ENCODE assay signal across 14 cellular contexts in the genomic region with DNA sequence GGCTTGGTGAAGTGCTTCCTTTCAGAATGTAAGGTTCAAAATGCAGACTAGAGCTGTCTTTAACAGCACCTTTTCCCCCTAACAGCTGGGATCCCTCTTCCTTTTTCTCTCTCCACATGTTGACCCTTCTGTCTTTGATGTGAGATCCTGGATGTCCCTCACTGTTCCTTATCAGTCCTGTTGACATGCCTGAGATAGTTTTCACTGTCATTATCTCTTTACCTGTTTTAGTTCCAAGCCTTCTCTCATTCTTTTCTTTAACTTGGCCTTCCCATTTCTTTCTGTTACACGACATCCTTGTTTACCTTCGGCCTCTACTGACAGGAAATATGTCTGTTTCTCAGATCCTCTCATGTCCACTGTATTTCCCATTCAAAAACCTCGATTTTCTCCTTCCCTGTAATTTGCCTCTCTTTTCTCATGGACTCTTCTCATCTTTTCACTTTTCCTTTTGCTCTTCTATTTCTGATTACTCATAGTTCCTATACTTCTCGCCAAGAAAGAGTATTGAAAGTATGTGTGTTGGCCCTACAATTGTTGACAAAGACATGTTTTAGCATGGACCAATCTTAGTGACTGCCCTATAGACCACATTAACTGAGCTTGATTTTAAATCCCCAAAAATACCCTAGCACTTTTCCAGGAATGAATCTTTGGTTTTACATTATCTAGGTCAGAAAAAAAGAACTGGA. TPM values are rescaled to one million over a fixed set of nuclear protein-coding genes. Genes with fewer than 3 reads are reported as not detected.
DNase-seq lines count a peak whose midpoint lies in the region; ATAC-seq, FAIRE-seq and TF ChIP-seq lines count a peak whose summit lies in the region.
"Had no signal": no experiment of that assay in that cellular context is flagged by ENCODE, and none has a peak within 500 bp of the region (broad histone marks: within the 10 kb centered on the region; RNA-seq: fewer than 3 reads in every experiment).

No MANE protein-coding gene starts in this region.

- peak overlapping the region; percentile 69 to 80 for H3K4me3 Mint-ChIP-seq in H9

- no peak overlapping the region for H2BK15ac ChIP-seq in H9 (ENCODE audit: low read depth, low read length)

- SMC1A ChIA-PET in GM12878 (lab: Charles Lee; ENCODE audit: uncharacterized antibody, unreplicated experiment), result no interaction called here

- peaks cover 0 to 2% of the 10 kb centered on the region in 2 experiments; a peak in 1 of 5 replicates for H3K9me3 Mint-ChIP-seq in H9

- no peak overlapping the region for H4K8ac ChIP-seq in H9 (replicated peaks; ENCODE audit: insufficient read length, low read depth, low read length)

- H2BK120ac ChIP-seq in H9 (ENCODE audit: low read depth, low read length, poor library complexity, severe bottlenecking), result no peak overlapping the region

- H3K79me2 ChIP-seq in H9 (ENCODE audit: insufficient read depth, low read length) (no peaks in the 10 kb centered on the region), GM12878 (ENCODE audit: control insufficient read depth, insufficient read depth, low read length) (no peaks in the 10 kb centered on the region)

- H2AFZ ChIP-seq in H9 (ENCODE audit: low read length), result no peak overlapping the region
- no peak overlapping the region for H2AFZ ChIP-seq in GM12878 (ENCODE audit: control insufficient read depth, low read depth, low read length)

- no TSS peak for BruUV-seq in GM12878 (replicated peaks; lab: Mats Ljungman, UMichigan)

- H3K27ac ChIP-seq in 22Rv1, result peak overlapping the region; percentile 82; the same call in 1 of the 2 replicates
- H3K27ac ChIP-seq in H9 (ENCODE audit: insufficient read length, low read depth, low read length), result no peak overlapping the region
- H3K27ac ChIP-seq in GM12878 (ENCODE audit: control insufficient read depth, insufficient read depth), result no peak overlapping the region
- H3K27ac ChIP-seq: adrenal gland had no signal

- no peaks in the 10 kb centered on the region for H4K20me1 ChIP-seq in H9 (ENCODE audit: control insufficient read depth, insufficient read depth, insufficient read length)
- H4K20me1 ChIP-seq in GM12878 (ENCODE audit: control insufficient read depth, insufficient read depth), result no peaks in the 10 kb centered on the region

- H3K23ac ChIP-seq in H9 (ENCODE audit: insufficient read length, low read depth, low read length), result no peak overlapping the region

- no peak overlapping the region for H3T11ph ChIP-seq in H9 (ENCODE audit: low read length)

- no peak overlapping the region for H3K56ac ChIP-seq in H9 (ENCODE audit: insufficient read length, low read depth, low read length)

- H3K23me2 ChIP-seq in H9 (ENCODE audit: insufficient read length, low read depth, low read length, poor library complexity, severe bottlenecking), result peaks cover 18% of the 10 kb centered on the region

- no peak overlapping the region for H2BK5ac ChIP-seq in H9 (ENCODE audit: insufficient read length, low read length)

- H3K18ac ChIP-seq in H9 (ENCODE audit: insufficient read length, low read depth, low read length), result no peak overlapping the region

- RAD21 ChIA-PET in GM12878 (lab: Charles Lee; ENCODE audit: unreplicated experiment), result no interaction called here

- TF ChIP-seq EP300 in GM12878 (IDR thresholded peaks at IDR 0.05; ENCODE audit: borderline replicate concordance in 1 of 2, control insufficient read depth in 1 of 2, low read depth in 2 of 2, low read length in 2 of 2), result no peak

- H3K4me2 ChIP-seq in H9 (ENCODE audit: insufficient read depth, insufficient read length, low read length) (peak overlapping the region; percentile 70), GM12878 (ENCODE audit: control insufficient read depth, insufficient read depth) (0 out of 2 replicates have a peak overlapping the region, but pooled peaks have one; percentile 92)

- H3K14ac ChIP-seq in H9 (ENCODE audit: insufficient read depth, low read length), result no peak overlapping the region

- H3K27me3 ChIP-seq in H9 (ENCODE audit: insufficient read depth, low read length), result peaks cover 27% of the 10 kb centered on the region
- H3K27me3 ChIP-seq in GM12878 (replicated peaks in 1 of 2; ENCODE audit: control insufficient read depth in 2 of 2, insufficient read depth in 2 of 2, low read length in 1 of 2), result peaks cover 11 to 12% of the 10 kb centered on the region in 2 experiments

- H3K27me3 Mint-ChIP-seq in H9 (ENCODE audit: low read depth), result peaks cover 60% of the 10 kb centered on the region

- H2BK12ac ChIP-seq in H9 (ENCODE audit: insufficient read length, low read depth, low read length), result no peak overlapping the region

- DNase-seq in H9, result no peak
- DNase-seq in GM12878 (ENCODE audit: low read depth, low spot score), result no peak
- peak; percentile 40 for DNase-seq in left kidney (ENCODE audit: low read depth, low spot score)
- no peak for DNase-seq in CD1c-positive myeloid dendritic cell (ENCODE audit: extremely low spot score)
- DNase-seq in NCI-H2227 (lab: John Stamatoyannopoulos, UW; ENCODE audit: unreplicated experiment), result no peak
- no peak for DNase-seq in SHP77 (lab: John Stamatoyannopoulos, UW)
- DNase-seq in glomerular visceral epithelial cell (ENCODE audit: extremely low spot score), result no peak
- DNase-seq: adrenal gland; effector CD4-positive, alpha-beta T cell; stimulated activated CD4-positive, alpha-beta T cell treated with anti-CD3 and anti-CD28 coated beads, Interleukin-4, amount 100 ng/mL, for 1 hour had no signal

- intact Hi-C loops in GM12878 (cut with micrococcal nuclease; ENCODE audit: unreplicated experiment), result no loop called here

- H2BK20ac ChIP-seq in H9 (ENCODE audit: low read depth, low read length, poor library complexity, severe bottlenecking), result no peak overlapping the region

- H3K79me1 ChIP-seq in H9 (ENCODE audit: insufficient read depth, low read depth, low read length, poor library complexity, severe bottlenecking), result no peaks in the 10 kb centered on the region

- no peak for TF ChIP-seq CTCF in 22Rv1 (IDR thresholded peaks at IDR 0.05)
- TF ChIP-seq CTCF in H9 (conservative IDR thresholded peaks at IDR 0.05), result no peak
- TF ChIP-seq CTCF in GM12878 (IDR thresholded peaks at IDR 0.05 in 2 of 3, conservative IDR thresholded peaks at IDR 0.05 in 1 of 3; ENCODE audit: control insufficient read depth in 2 of 3, extremely low read depth in 1 of 3, insufficient read depth in 1 of 3, low read depth in 3 of 3, low read length in 3 of 3), result no peak

- POLR2A ChIA-PET in GM12878 (lab: Charles Lee), result interaction anchor here (0.8 kb wide), 1 partner anchor 19 kb away, joined by 3 read pairs; no protein-coding TSS in a partner anchor

- no peak overlapping the region for H4K91ac ChIP-seq in H9 (ENCODE audit: insufficient read length, low read depth, low read length)

- H2AK5ac ChIP-seq in H9 (ENCODE audit: insufficient read length, low read length), result no peak overlapping the region

- H3K4ac ChIP-seq in H9 (ENCODE audit: low read depth, low read length), result no peak overlapping the region

- TF ChIP-seq RAD21 in GM12878 (IDR thresholded peaks at IDR 0.05; ENCODE audit: insufficient read depth, low read depth, low read length), result no peak

- no peak for ATAC-seq in GM12878

- H3K4me1 ChIP-seq in H9 (ENCODE audit: insufficient read depth, low read length) (no peaks in the 10 kb centered on the region), GM12878 (ENCODE audit: control insufficient read depth, insufficient read depth, low read length) (no peaks in the 10 kb centered on the region)

- H3K36me3 Mint-ChIP-seq in H9 (ENCODE audit: insufficient read depth in 1 of 3, low read depth in 3 of 3), result no peaks in the 10 kb centered on the region

- FAIRE-seq in GM12878 (lab: Jason Lieb, UNC), result peak; percentile 68

- H3K4me1 Mint-ChIP-seq in H9, result peaks cover 10 to 15% of the 10 kb centered on the region in 2 experiments

- H3K36me3 ChIP-seq in GM12878 (ENCODE audit: control insufficient read depth in 2 of 2, insufficient read depth in 2 of 2, low read length in 1 of 2), result no peaks in the 10 kb centered on the region
- H3K36me3 ChIP-seq: adrenal gland had no signal

- in situ Hi-C loops in GM12878 (cut with MboI), result no loop called here

- no peak overlapping the region for H3K9ac ChIP-seq in H9 (ENCODE audit: extremely low read depth, insufficient read length, low read length)
- no peak overlapping the region for H3K9ac ChIP-seq in GM12878 (ENCODE audit: control insufficient read depth, insufficient read depth, low read length)

- TF ChIP-seq POLR2A in GM12878 (IDR thresholded peaks at IDR 0.05; ENCODE audit: low read depth, low read length), result no peak

- no peak overlapping the region for H4K5ac ChIP-seq in H9 (ENCODE audit: insufficient read length, low read depth, low read length)

- H3K9me3 ChIP-seq in H9 (ENCODE audit: control insufficient read depth, low read depth, low read length) (no peaks in the 10 kb centered on the region), GM12878 (replicated peaks; ENCODE audit: control insufficient read depth, insufficient read depth, low read length) (no peaks in the 10 kb centered on the region; the same call in 2 of the 3 replicates)
- H3K9me3 ChIP-seq: adrenal gland had no signal

- no peak overlapping the region for H3K4me3 ChIP-seq in GM12878

- CTCF ChIA-PET in GM12878 (lab: Yijun Ruan, JAX), result interaction anchor here (0.6 kb wide), 1 partner anchor 1533 kb away, joined by 3 read pairs; no protein-coding TSS in a partner anchor

- H3K27ac Mint-ChIP-seq in H9, result no peak overlapping the region
- H3K27ac Mint-ChIP-seq: activated CD4-positive, alpha-beta T cell treated with anti-CD3 and anti-CD28 coated beads for 36 hours had no signal

- 100% methylated on average over 1 of the region's 4 CpGs for WGBS in H9 (ENCODE audit: extremely low coverage, insufficient read length, low lambda C conversion rate)
- WGBS in GM12878 (ENCODE audit: insufficient coverage, insufficient replicate concordance, low lambda C conversion rate, missing lambda C conversion rate), result 48% methylated on average over 4 of the region's 4 CpGs

RNA-seq across cellular contexts. Expression of gene SOWAHB, which starts 1.2 kb away (rescaled TPM):
- 0.13 and 0.26 TPM in 2 replicates for total RNA-seq in H9 (2021)
- not detected in 2 replicates for total RNA-seq in GM12878 (2013; cell fraction: nucleolus; rRNA removed)
- 0.05 and 0.06 TPM in 2 replicates for total RNA-seq in GM12878 (2014; rRNA removed)
- total RNA-seq in GM12878 (2014; rRNA removed; fragmentation: Illumina TruSeq; extraction: Trizol), result 0.04 and 0.09 TPM in 2 replicates
- 0.05 and 0.10 TPM in 2 replicates for total RNA-seq in GM12878 (2021)
- polyA plus RNA-seq in GM12878 (2011; ENCODE audit: low read depth), result 0.89 TPM
- 0.03 TPM in 1 of 2 replicates, not detected in the other for polyA plus RNA-seq in GM12878 (2011; rRNA removed)
- not detected in 2 replicates for polyA plus RNA-seq in GM12878 (2011; cell fraction: cytosol; rRNA removed)
- not detected in 2 replicates for polyA plus RNA-seq in GM12878 (2011; cell fraction: nucleus; rRNA removed)
- polyA plus RNA-seq in GM12878 (2012), result 0.92 and 1.3 TPM in 2 replicates
- polyA plus RNA-seq in GM12878 (2014; fragmentation: Illumina TruSeq; extraction: Trizol), result 0.01 and 0.06 TPM in 2 replicates
- not detected for polyA plus RNA-seq in GM12878 (2014; fragmentation: Nextera tagmentation; extraction: Ambion mirVana)
- 0.04 and 0.13 TPM in 2 replicates for polyA plus RNA-seq in GM12878 (2014; rRNA removed)
- not detected for polyA plus RNA-seq in GM12878 (2016; fragmentation: Nextera tagmentation; extraction: Ambion mirVana)
- not detected in 2 replicates for polyA minus RNA-seq in GM12878 (2011; rRNA and poly(A)+ RNA removed)
- not detected in 2 replicates for polyA minus RNA-seq in GM12878 (2011; cell fraction: cytosol; rRNA and poly(A)+ RNA removed)
- polyA minus RNA-seq in GM12878 (2011; cell fraction: nucleus; rRNA and poly(A)+ RNA removed), result not detected in 2 replicates
- total RNA-seq: activated CD4-positive, alpha-beta T cell treated with anti-CD3 and anti-CD28 coated beads for 36 hours; mesenteric fat pad; pulmonary artery endothelial cell had no signal

RNA-seq across cellular contexts. Expression of gene SEPTIN11, which starts 50.5 kb away (rescaled TPM):
- 72.6 and 77.3 TPM in 2 replicates for total RNA-seq in H9 (2021)
- 183 and 197 TPM in 2 replicates for total RNA-seq in GM12878 (2013; cell fraction: nucleolus; rRNA removed)
- total RNA-seq in GM12878 (2014; rRNA removed), result 62.6 and 74.3 TPM in 2 replicates
- total RNA-seq in GM12878 (2014; rRNA removed; fragmentation: Illumina TruSeq; extraction: Trizol), result 156 and 160 TPM in 2 replicates
- 89.7 and 99.9 TPM in 2 replicates for total RNA-seq in GM12878 (2021)
- 32.3 TPM for polyA plus RNA-seq in GM12878 (2011; ENCODE audit: low read depth)
- polyA plus RNA-seq in GM12878 (2011; rRNA removed), result 154 and 201 TPM in 2 replicates
- 46.1 and 98.3 TPM in 2 replicates for polyA plus RNA-seq in GM12878 (2011; cell fraction: cytosol; rRNA removed)
- polyA plus RNA-seq in GM12878 (2011; cell fraction: nucleus; rRNA removed), result 52.8 and 69.0 TPM in 2 replicates
- 45.7 and 54.2 TPM in 2 replicates for polyA plus RNA-seq in GM12878 (2012)
- 89.0 and 102 TPM in 2 replicates for polyA plus RNA-seq in GM12878 (2014; fragmentation: Illumina TruSeq; extraction: Trizol)
- polyA plus RNA-seq in GM12878 (2014; fragmentation: Nextera tagmentation; extraction: Ambion mirVana), result 10 to 100 TPM; 24.7 to 27.1 TPM
- polyA plus RNA-seq in GM12878 (2014; rRNA removed), result 46.7 and 49.4 TPM in 2 replicates
- 10 to 100 TPM; 93.5 to 93.9 TPM for polyA plus RNA-seq in GM12878 (2016; fragmentation: Nextera tagmentation; extraction: Ambion mirVana)
- polyA minus RNA-seq in GM12878 (2011; rRNA and poly(A)+ RNA removed), result 122 and 219 TPM in 2 replicates
- polyA minus RNA-seq in GM12878 (2011; cell fraction: cytosol; rRNA and poly(A)+ RNA removed), result 43.3 and 43.5 TPM in 2 replicates
- 67.1 and 100 TPM in 2 replicates for polyA minus RNA-seq in GM12878 (2011; cell fraction: nucleus; rRNA and poly(A)+ RNA removed)
